In genomic region chr6:72787521-72788031, GRCh38 we compare ENCODE assay signal across 12 cellular contexts.
DNase-seq lines count a peak whose midpoint lies in the region; ATAC-seq, FAIRE-seq and TF ChIP-seq lines count a peak whose summit lies in the region.
"Had no signal": no experiment of that assay in that cellular context is flagged by ENCODE, and none has a peak within 500 bp of the region (broad histone marks: within the 10 kb centered on the region; RNA-seq: fewer than 3 reads in every experiment).

No MANE protein-coding gene starts in this region.

- H3K4me1 ChIP-seq in endothelial cell of umbilical vein (ENCODE audit: control insufficient read depth, extremely low read depth, insufficient read depth, low read length) (no peaks in the 10 kb centered on the region), osteoblast (ENCODE audit: insufficient read depth, low read length) (peaks cover 32% of the 10 kb centered on the region)
- H3K4me1 ChIP-seq in naive thymus-derived CD4-positive, alpha-beta T cell (ENCODE audit: control insufficient read depth in 2 of 2, insufficient read depth in 2 of 2, low read length in 2 of 2) = no peaks in the 10 kb centered on the region

- peaks cover 0 to 5% (median 0%) of the 10 kb centered on the region in 7 donors for H3K4me1 Mint-ChIP-seq in naive thymus-derived CD4-positive, alpha-beta T cell
- H3K4me1 Mint-ChIP-seq: activated naive CD8-positive, alpha-beta T cell treated with anti-CD3 and anti-CD28 coated beads, Interleukin-2, amount 10 ng/mL, durations not matched to agents 7 days and 5 days had no signal

- H3K27me3 ChIP-seq in endothelial cell of umbilical vein (ENCODE audit: control insufficient read depth in 2 of 2, insufficient read depth in 2 of 2, low read length in 2 of 2) = no peaks in the 10 kb centered on the region
- no peaks in the 10 kb centered on the region for H3K27me3 ChIP-seq in osteoblast (ENCODE audit: insufficient read depth, low read length)
- H3K27me3 ChIP-seq in naive thymus-derived CD4-positive, alpha-beta T cell (ENCODE audit: control insufficient read depth in 2 of 2, insufficient read depth in 2 of 2, low read length in 2 of 2) = no peaks in the 10 kb centered on the region

- no peaks in the 10 kb centered on the region for H3K9me1 ChIP-seq in endothelial cell of umbilical vein (replicated peaks; ENCODE audit: control insufficient read depth, extremely low read depth, insufficient read depth, low read length)

- H3K36me3 ChIP-seq in endothelial cell of umbilical vein (ENCODE audit: control insufficient read depth in 2 of 2, extremely low read depth in 1 of 2, insufficient read depth in 2 of 2, low read length in 2 of 2) (no peaks in the 10 kb centered on the region), osteoblast (ENCODE audit: insufficient read depth, low read length) (no peaks in the 10 kb centered on the region)
- H3K36me3 ChIP-seq in naive thymus-derived CD4-positive, alpha-beta T cell (ENCODE audit: control insufficient read depth in 2 of 3, insufficient read depth in 3 of 3, low read length in 3 of 3) = no peaks in the 10 kb centered on the region

- POLR2A ChIA-PET in endothelial cell of umbilical vein (lab: Charles Lee) = no interaction called here
- POLR2A ChIA-PET in naive thymus-derived CD4-positive, alpha-beta T cell (lab: Charles Lee) = no interaction called here

- H3K4me3 Mint-ChIP-seq in naive thymus-derived CD4-positive, alpha-beta T cell = no peak overlapping the region
- H3K4me3 Mint-ChIP-seq: activated naive CD8-positive, alpha-beta T cell treated with anti-CD3 and anti-CD28 coated beads, Interleukin-2, amount 10 ng/mL, durations not matched to agents 7 days and 5 days had no signal

- H3K27ac Mint-ChIP-seq in naive thymus-derived CD4-positive, alpha-beta T cell = peak overlapping the region in 1 of 9 donors; percentile 53
- H3K27ac Mint-ChIP-seq: activated naive CD8-positive, alpha-beta T cell treated with anti-CD3 and anti-CD28 coated beads, Interleukin-2, amount 10 ng/mL, durations not matched to agents 7 days and 5 days had no signal

- no peak overlapping the region for H3K9ac ChIP-seq in endothelial cell of umbilical vein (replicated peaks; ENCODE audit: extremely low read depth, insufficient read depth, low read length)
- H3K9ac ChIP-seq: KMS-11 had no signal

- CTCF ChIA-PET in endothelial cell of umbilical vein (lab: Charles Lee) = no interaction called here
- CTCF ChIA-PET in naive thymus-derived CD4-positive, alpha-beta T cell (lab: Charles Lee) = no interaction called here

- TF ChIP-seq POLR2A in endothelial cell of umbilical vein (IDR thresholded peaks at IDR 0.05; ENCODE audit: low read depth, low read length) = no peak

- H3K79me2 ChIP-seq in endothelial cell of umbilical vein (ENCODE audit: control insufficient read depth, insufficient read depth, low read length) = no peaks in the 10 kb centered on the region
- no peaks in the 10 kb centered on the region for H3K79me2 ChIP-seq in osteoblast (ENCODE audit: insufficient read depth, low read length)

- H4K20me1 ChIP-seq in endothelial cell of umbilical vein (replicated peaks; ENCODE audit: control insufficient read depth, extremely low read depth, insufficient read depth, low read length) (no peaks in the 10 kb centered on the region), osteoblast (ENCODE audit: insufficient read depth, low read length) (no peaks in the 10 kb centered on the region)

- H3K4me3 ChIP-seq in endothelial cell of umbilical vein (replicated peaks in 1 of 3; ENCODE audit: insufficient read depth in 1 of 3, low read depth in 1 of 3, low read length in 3 of 3) (no peak overlapping the region), osteoblast (ENCODE audit: insufficient read depth, low read length) (no peak overlapping the region)
- no peak overlapping the region for H3K4me3 ChIP-seq in naive thymus-derived CD4-positive, alpha-beta T cell (ENCODE audit: low read length)

- peak; percentile 85 for DNase-seq in EH (ENCODE audit: low read depth)
- DNase-seq in NCI-H510A treated with DMSO at 0.1 percent for 48 hours (lab: John Stamatoyannopoulos, UW) = peak; percentile 32
- peak; percentile 13 for DNase-seq in endothelial cell of umbilical vein (ENCODE audit: low read depth, low spot score)
- peak; percentile 64 for DNase-seq in osteoblast (ENCODE audit: insufficient read length, low spot score, missing footprints)
- no peak for DNase-seq in activated CD4-positive, alpha-beta T cell treated with anti-CD3 and anti-CD28 coated beads, Interleukin-2, amount 50 U/mL, for 4 hours
- no peak for DNase-seq in naive thymus-derived CD4-positive, alpha-beta T cell
- DNase-seq in T-helper 9 cell = no peak
- DNase-seq: activated naive CD8-positive, alpha-beta T cell treated with anti-CD3 and anti-CD28 coated beads, Interleukin-2, amount 10 ng/mL, durations not matched to agents 7 days and 5 days; kidney; stimulated activated CD4-positive, alpha-beta T cell treated with anti-CD3 and anti-CD28 coated beads, Interleukin-2, amount 100 ng/mL, for 48 hours had no signal

- ATAC-seq in naive thymus-derived CD4-positive, alpha-beta T cell = no peak
- no peak for ATAC-seq in GM21576 (IDR thresholded peaks at IDR 0.05; ENCODE audit: unreplicated experiment)

- H3K4me2 ChIP-seq in endothelial cell of umbilical vein (ENCODE audit: insufficient read depth, low read length) (no peak overlapping the region), osteoblast (ENCODE audit: insufficient read depth, low read length) (peak overlapping the region; percentile 16)

- no peak for FAIRE-seq in endothelial cell of umbilical vein (lab: Jason Lieb, UNC)
- FAIRE-seq: kidney had no signal

- H3K9me3 ChIP-seq in endothelial cell of umbilical vein (replicated peaks; ENCODE audit: control insufficient read depth, insufficient read depth, low read length) (no peaks in the 10 kb centered on the region), osteoblast (ENCODE audit: low read depth, low read length) (no peaks in the 10 kb centered on the region)
- no peaks in the 10 kb centered on the region for H3K9me3 ChIP-seq in naive thymus-derived CD4-positive, alpha-beta T cell (ENCODE audit: control insufficient read depth in 2 of 3, low read length in 3 of 3)

- no TSS peak for BruUV-seq in endothelial cell of umbilical vein (replicated peaks; lab: Mats Ljungman, UMichigan)

- peaks cover 0 to 19% (median 4%) of the 10 kb centered on the region in 5 donors for H3K36me3 Mint-ChIP-seq in naive thymus-derived CD4-positive, alpha-beta T cell

- no peaks in the 10 kb centered on the region for H3K27me3 Mint-ChIP-seq in naive thymus-derived CD4-positive, alpha-beta T cell
- H3K27me3 Mint-ChIP-seq: activated naive CD8-positive, alpha-beta T cell treated with anti-CD3 and anti-CD28 coated beads, Interleukin-2, amount 10 ng/mL, durations not matched to agents 7 days and 5 days had no signal

- dilution Hi-C loops in endothelial cell of umbilical vein (cut with MboI; ENCODE audit: extremely low pct_ligation_motif_present, low sequenced_read_pairs) = no loop called here

- no peaks in the 10 kb centered on the region for H3K9me3 Mint-ChIP-seq in naive thymus-derived CD4-positive, alpha-beta T cell

- H3K27ac ChIP-seq in endothelial cell of umbilical vein (ENCODE audit: insufficient read depth, low read depth, low read length) = no peak overlapping the region
- peak overlapping the region; percentile 71 for H3K27ac ChIP-seq in osteoblast (ENCODE audit: low read depth, low read length)
- no peak overlapping the region for H3K27ac ChIP-seq in naive thymus-derived CD4-positive, alpha-beta T cell (ENCODE audit: low read depth, low read length)
- H3K27ac ChIP-seq: KMS-11 had no signal

- H2AFZ ChIP-seq in endothelial cell of umbilical vein (ENCODE audit: low read depth, low read length) (no peak overlapping the region), osteoblast (ENCODE audit: low read length) (no peak overlapping the region)

- TF ChIP-seq CTCF in endothelial cell of umbilical vein (IDR thresholded peaks at IDR 0.05; ENCODE audit: extremely low read depth in 1 of 2, insufficient read depth in 1 of 2, low read depth in 1 of 2, low read length in 2 of 2) (no peak), osteoblast (IDR thresholded peaks at IDR 0.05; ENCODE audit: extremely low read depth, low read depth, low read length) (no peak)

- intact Hi-C loops in endothelial cell of umbilical vein (cut with micrococcal nuclease) = no loop called here
- intact Hi-C loops in naive thymus-derived CD4-positive, alpha-beta T cell (cut with micrococcal nuclease) = no loop called here

TF ChIP-seq in endothelial cell of umbilical vein, 7 proteins besides CTCF, POLR2A, EP300 and RAD21:
- TF ChIP-seq FOS (IDR thresholded peaks at IDR 0.05; ENCODE audit: borderline replicate concordance, insufficient read depth, low read length) = no peak
- no peak for TF ChIP-seq MAX (IDR thresholded peaks at IDR 0.05; ENCODE audit: insufficient read depth, insufficient read length)
- TF ChIP-seq POLR2AphosphoS5 (IDR thresholded peaks at IDR 0.05; ENCODE audit: insufficient read depth, low read depth, low read length) = no peak
- TF ChIP-seq EZH2 (IDR thresholded peaks at IDR 0.05; ENCODE audit: borderline replicate concordance, low read depth, low read length, severe bottlenecking) = no peak
- no peak for TF ChIP-seq MYC (IDR thresholded peaks at IDR 0.05; ENCODE audit: low read depth, low read length)
- no peak for TF ChIP-seq GATA2 (IDR thresholded peaks at IDR 0.05; ENCODE audit: insufficient read depth, insufficient read length, low read depth, low read length)
- TF ChIP-seq JUN (IDR thresholded peaks at IDR 0.05; ENCODE audit: borderline replicate concordance, insufficient read depth, insufficient read length, low read depth) = no peak

Comparison
In these comparisons a context has a peak if more than half of its experiments do, and no peak if none do; other contexts are left out.
1. DNase-seq: peak in EH (single experiment), NCI-H510A treated with DMSO at 0.1 percent for 48 hours (single experiment), endothelial cell of umbilical vein (single experiment) and osteoblast (single experiment); none in activated CD4-positive, alpha-beta T cell treated with anti-CD3 and anti-CD28 coated beads, Interleukin-2, amount 50 U/mL, for 4 hours (0 of 2), naive thymus-derived CD4-positive, alpha-beta T cell (0 of 9) and T-helper 9 cell (single experiment).